Comparison of ENCODE assay signal across 1 cellular context in the genomic region with DNA sequence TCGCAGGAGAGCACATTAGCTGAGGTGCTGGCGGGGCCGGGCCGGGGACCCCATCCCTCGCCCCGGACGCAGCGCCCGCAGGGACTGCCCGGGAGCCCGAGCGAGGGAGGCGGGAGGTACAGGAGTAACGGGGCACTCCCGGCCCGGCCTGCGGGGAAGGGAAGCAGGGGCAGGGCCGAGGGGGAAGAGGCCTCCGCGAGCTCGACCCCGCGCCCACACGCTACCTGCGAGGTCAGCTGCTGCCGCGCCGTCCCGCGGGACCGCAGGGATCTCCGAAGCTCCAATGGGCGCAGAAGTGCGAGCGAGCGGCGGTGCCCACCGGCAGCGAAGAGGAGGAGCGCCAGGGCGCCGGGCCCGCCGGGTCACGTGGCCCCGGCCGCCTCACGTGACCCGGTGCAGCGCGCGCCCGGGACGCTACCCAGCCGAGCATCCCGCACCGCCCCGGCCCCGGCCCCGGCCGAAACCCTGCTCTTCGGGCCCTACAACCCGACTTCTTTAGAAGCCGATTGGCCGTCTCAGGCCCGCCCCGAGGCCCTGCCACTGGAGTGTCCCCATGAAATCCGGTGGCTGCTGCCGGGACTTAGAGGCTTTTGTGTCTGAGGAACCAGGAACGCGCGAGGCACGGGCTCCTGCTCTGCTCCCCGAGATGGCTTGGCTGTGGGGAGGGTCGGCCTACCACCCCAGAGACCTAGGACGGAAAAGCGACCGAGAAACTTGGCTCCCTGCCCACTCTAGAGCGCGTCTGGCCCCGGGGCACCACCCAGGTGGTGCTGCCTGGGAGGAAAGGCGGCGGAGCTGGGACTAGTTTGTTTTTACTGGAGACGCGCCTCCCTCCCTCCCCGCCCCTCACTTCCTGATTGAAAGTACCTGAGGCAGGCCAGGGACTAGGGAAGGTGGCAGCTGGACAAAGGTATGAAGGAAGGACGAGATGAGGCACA.
TF ChIP-seq lines count a peak whose summit lies in the region.

A gene (minus strand): TSS at position 339 of the 938 bp plus-strand sequence. CDS start 18,279 bp downstream, outside the sequence.

TF ChIP-seq in GM23338, 12 proteins besides CTCF, POLR2A, EP300 and RAD21 (continued from another document):
- TF ChIP-seq, protein P1, sequence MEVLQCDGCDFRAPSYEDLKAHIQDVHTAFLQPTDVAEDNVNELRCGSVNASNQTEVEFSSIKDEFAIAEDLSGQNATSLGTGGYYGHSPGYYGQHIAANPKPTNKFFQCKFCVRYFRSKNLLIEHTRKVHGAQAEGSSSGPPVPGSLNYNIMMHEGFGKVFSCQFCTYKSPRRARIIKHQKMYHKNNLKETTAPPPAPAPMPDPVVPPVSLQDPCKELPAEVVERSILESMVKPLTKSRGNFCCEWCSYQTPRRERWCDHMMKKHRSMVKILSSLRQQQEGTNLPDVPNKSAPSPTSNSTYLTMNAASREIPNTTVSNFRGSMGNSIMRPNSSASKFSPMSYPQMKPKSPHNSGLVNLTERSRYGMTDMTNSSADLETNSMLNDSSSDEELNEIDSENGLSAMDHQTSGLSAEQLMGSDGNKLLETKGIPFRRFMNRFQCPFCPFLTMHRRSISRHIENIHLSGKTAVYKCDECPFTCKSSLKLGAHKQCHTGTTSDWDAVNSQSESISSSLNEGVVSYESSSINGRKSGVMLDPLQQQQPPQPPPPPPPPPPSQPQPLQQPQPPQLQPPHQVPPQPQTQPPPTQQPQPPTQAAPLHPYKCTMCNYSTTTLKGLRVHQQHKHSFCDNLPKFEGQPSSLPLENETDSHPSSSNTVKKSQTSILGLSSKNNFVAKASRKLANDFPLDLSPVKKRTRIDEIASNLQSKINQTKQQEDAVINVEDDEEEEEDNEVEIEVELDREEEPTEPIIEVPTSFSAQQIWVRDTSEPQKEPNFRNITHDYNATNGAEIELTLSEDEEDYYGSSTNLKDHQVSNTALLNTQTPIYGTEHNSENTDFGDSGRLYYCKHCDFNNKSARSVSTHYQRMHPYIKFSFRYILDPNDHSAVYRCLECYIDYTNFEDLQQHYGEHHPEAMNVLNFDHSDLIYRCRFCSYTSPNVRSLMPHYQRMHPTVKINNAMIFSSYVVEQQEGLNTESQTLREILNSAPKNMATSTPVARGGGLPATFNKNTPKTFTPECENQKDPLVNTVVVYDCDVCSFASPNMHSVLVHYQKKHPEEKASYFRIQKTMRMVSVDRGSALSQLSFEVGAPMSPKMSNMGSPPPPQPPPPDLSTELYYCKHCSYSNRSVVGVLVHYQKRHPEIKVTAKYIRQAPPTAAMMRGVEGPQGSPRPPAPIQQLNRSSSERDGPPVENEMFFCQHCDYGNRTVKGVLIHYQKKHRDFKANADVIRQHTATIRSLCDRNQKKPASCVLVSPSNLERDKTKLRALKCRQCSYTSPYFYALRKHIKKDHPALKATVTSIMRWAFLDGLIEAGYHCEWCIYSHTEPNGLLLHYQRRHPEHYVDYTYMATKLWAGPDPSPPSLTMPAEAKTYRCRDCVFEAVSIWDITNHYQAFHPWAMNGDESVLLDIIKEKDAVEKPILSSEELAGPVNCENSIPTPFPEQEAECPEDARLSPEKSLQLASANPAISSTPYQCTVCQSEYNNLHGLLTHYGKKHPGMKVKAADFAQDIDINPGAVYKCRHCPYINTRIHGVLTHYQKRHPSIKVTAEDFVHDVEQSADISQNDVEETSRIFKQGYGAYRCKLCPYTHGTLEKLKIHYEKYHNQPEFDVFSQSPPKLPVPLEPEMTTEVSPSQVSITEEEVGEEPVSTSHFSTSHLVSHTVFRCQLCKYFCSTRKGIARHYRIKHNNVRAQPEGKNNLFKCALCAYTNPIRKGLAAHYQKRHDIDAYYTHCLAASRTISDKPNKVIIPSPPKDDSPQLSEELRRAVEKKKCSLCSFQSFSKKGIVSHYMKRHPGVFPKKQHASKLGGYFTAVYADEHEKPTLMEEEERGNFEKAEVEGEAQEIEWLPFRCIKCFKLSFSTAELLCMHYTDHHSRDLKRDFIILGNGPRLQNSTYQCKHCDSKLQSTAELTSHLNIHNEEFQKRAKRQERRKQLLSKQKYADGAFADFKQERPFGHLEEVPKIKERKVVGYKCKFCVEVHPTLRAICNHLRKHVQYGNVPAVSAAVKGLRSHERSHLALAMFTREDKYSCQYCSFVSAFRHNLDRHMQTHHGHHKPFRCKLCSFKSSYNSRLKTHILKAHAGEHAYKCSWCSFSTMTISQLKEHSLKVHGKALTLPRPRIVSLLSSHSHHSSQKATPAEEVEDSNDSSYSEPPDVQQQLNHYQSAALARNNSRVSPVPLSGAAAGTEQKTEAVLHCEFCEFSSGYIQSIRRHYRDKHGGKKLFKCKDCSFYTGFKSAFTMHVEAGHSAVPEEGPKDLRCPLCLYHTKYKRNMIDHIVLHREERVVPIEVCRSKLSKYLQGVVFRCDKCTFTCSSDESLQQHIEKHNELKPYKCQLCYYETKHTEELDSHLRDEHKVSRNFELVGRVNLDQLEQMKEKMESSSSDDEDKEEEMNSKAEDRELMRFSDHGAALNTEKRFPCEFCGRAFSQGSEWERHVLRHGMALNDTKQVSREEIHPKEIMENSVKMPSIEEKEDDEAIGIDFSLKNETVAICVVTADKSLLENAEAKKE (CRISPR knock-in tag; IDR thresholded peaks at IDR 0.05) = no peak
TF ChIP-seq in GM23338: peak in this region for 1.
